In genomic region chr12:51848843-51849735, GRCh38 we compare ENCODE assay signal across 14 cellular contexts. TPM values are rescaled to one million over a fixed set of nuclear protein-coding genes. Genes with fewer than 3 reads are reported as not detected.
DNase-seq lines count a peak whose midpoint lies in the region; ATAC-seq and FAIRE-seq lines count a peak whose summit lies in the region.
"Had no signal": no experiment of that assay in that cellular context is flagged by ENCODE, and none has a peak within 500 bp of the region (broad histone marks: within the 10 kb centered on the region; RNA-seq: fewer than 3 reads in every experiment).

No MANE protein-coding gene starts in this region.

- no peak overlapping the region for H3K4me3 ChIP-seq in BLaER1 treated with 17β-estradiol and CSF1 and Interleukin-3, amounts not matched to agents 10 nM and 100 nM
- H3K4me3 ChIP-seq in iPS-18a (ENCODE audit: low read length): peak overlapping the region; percentile 61
- peak overlapping the region; percentile 75 for H3K4me3 ChIP-seq in trophoblast cell (ENCODE audit: low read depth, low read length)

- WGBS in trophoblast cell (ENCODE audit: extremely low coverage, insufficient coverage, insufficient read length): no CpG with 5 or more reads among the region's 57 CpGs

- ATAC-seq in HG02763 (IDR thresholded peaks at IDR 0.05; ENCODE audit: unreplicated experiment): no peak

- peaks cover 5% of the 10 kb centered on the region for H3K4me1 Mint-ChIP-seq in T-helper 2 cell treated with Interferon-gamma antibody and Interleukin-4, amounts not matched to agents 5 μg/mL and 100 μg/mL, for 36 hours (ENCODE audit: low read depth)

- FAIRE-seq in RCC 7860 (lab: Jason Lieb, UNC): no peak
- FAIRE-seq: small intestine had no signal

- H3K79me2 ChIP-seq in trophoblast cell (ENCODE audit: control insufficient read depth, insufficient read depth, low read length, poor library complexity): peaks cover 38% of the 10 kb centered on the region

- DNase-seq in NCI-H69 (lab: John Stamatoyannopoulos, UW) (peak; percentile 42), trophoblast cell (peak in 1 of 2 donors; percentile 41), OCI-M1 (lab: John Stamatoyannopoulos, UW) (no peak), RCC 7860 (ENCODE audit: low spot score) (no peak)
- no peak for DNase-seq in T-helper 2 cell treated with Interferon-gamma antibody and Interleukin-4, amounts not matched to agents 5 μg/mL and 100 μg/mL, for 36 hours (ENCODE audit: low spot score)
- DNase-seq: activated CD4-positive, alpha-beta T cell treated with anti-CD3 and anti-CD28 coated beads, Interleukin-2, amount 10 ng/mL, durations not matched to agents 24 days and 14 days; activated naive CD4-positive, alpha-beta T cell treated with anti-CD3 and anti-CD28 coated beads, Interleukin-2, amount 10 ng/mL, durations not matched to agents 7 days and 5 days; NCI-H2171 treated with DMSO at 0.1 percent for 48 hours; small intestine had no signal

- H2BK12ac ChIP-seq in trophoblast cell (ENCODE audit: low read length): no peak overlapping the region

- peak overlapping the region; percentile 9 for H4K12ac ChIP-seq in trophoblast cell (ENCODE audit: low read depth, low read length)

- peaks cover 23 to 38% (median 32%) of the 10 kb centered on the region in 11 experiments for H3K27me3 ChIP-seq in BLaER1 treated with 17β-estradiol and CSF1 and Interleukin-3, amounts not matched to agents 10 nM and 100 nM
- peaks cover 50% of the 10 kb centered on the region for H3K27me3 ChIP-seq in iPS-18a (ENCODE audit: control insufficient read depth, insufficient read depth, low read length)
- no peaks in the 10 kb centered on the region for H3K27me3 ChIP-seq in trophoblast cell (ENCODE audit: insufficient read depth, low read length)

- peak overlapping the region; percentile 37 for H2BK120ac ChIP-seq in trophoblast cell (ENCODE audit: insufficient read depth, low read length, poor library complexity)

- peak overlapping the region; percentile 70 for H4K8ac ChIP-seq in trophoblast cell (ENCODE audit: low read depth, low read length)

- no peaks in the 10 kb centered on the region for H3K9me3 Mint-ChIP-seq in T-helper 2 cell treated with Interferon-gamma antibody and Interleukin-4, amounts not matched to agents 5 μg/mL and 100 μg/mL, for 36 hours
- H3K9me3 Mint-ChIP-seq: activated CD4-positive, alpha-beta T cell treated with anti-CD3 and anti-CD28 coated beads, Interleukin-2, amount 10 ng/mL, durations not matched to agents 24 days and 14 days; activated naive CD4-positive, alpha-beta T cell treated with anti-CD3 and anti-CD28 coated beads, Interleukin-2, amount 10 ng/mL, durations not matched to agents 7 days and 5 days had no signal

- H3K79me1 ChIP-seq in trophoblast cell (ENCODE audit: low read length): peaks cover 16% of the 10 kb centered on the region

- no peak overlapping the region for H3K4me3 Mint-ChIP-seq in T-helper 2 cell treated with Interferon-gamma antibody and Interleukin-4, amounts not matched to agents 5 μg/mL and 100 μg/mL, for 36 hours
- H3K4me3 Mint-ChIP-seq: activated CD4-positive, alpha-beta T cell treated with anti-CD3 and anti-CD28 coated beads, Interleukin-2, amount 10 ng/mL, durations not matched to agents 24 days and 14 days; activated naive CD4-positive, alpha-beta T cell treated with anti-CD3 and anti-CD28 coated beads, Interleukin-2, amount 10 ng/mL, durations not matched to agents 7 days and 5 days had no signal

- H4K91ac ChIP-seq in trophoblast cell (ENCODE audit: low read depth, low read length): peak overlapping the region; percentile 62

- H3K4me1 ChIP-seq in BLaER1 treated with 17β-estradiol and CSF1 and Interleukin-3, amounts not matched to agents 10 nM and 100 nM: peaks cover 40 to 84% (median 64%) of the 10 kb centered on the region in 10 experiments
- H3K4me1 ChIP-seq in iPS-18a (ENCODE audit: control insufficient read depth, low read depth, low read length): peaks cover 31% of the 10 kb centered on the region
- H3K4me1 ChIP-seq in trophoblast cell (ENCODE audit: control insufficient read depth in 1 of 2, insufficient read depth in 2 of 2, low read length in 2 of 2): peaks cover 15 to 21% of the 10 kb centered on the region in 2 experiments

- peak overlapping the region; percentile 5 for H2AK5ac ChIP-seq in trophoblast cell (ENCODE audit: low read length)

- H3K27me3 Mint-ChIP-seq in T-helper 2 cell treated with Interferon-gamma antibody and Interleukin-4, amounts not matched to agents 5 μg/mL and 100 μg/mL, for 36 hours (ENCODE audit: low read depth): peaks cover 64% of the 10 kb centered on the region

- H3K36me3 Mint-ChIP-seq in T-helper 2 cell treated with Interferon-gamma antibody and Interleukin-4, amounts not matched to agents 5 μg/mL and 100 μg/mL, for 36 hours (ENCODE audit: low read depth): no peaks in the 10 kb centered on the region
- H3K36me3 Mint-ChIP-seq: activated naive CD4-positive, alpha-beta T cell treated with anti-CD3 and anti-CD28 coated beads, Interleukin-2, amount 10 ng/mL, durations not matched to agents 7 days and 5 days had no signal

- H3K27ac ChIP-seq in BLaER1 treated with 17β-estradiol and CSF1 and Interleukin-3, amounts not matched to agents 10 nM and 100 nM: no peak overlapping the region
- no peak overlapping the region for H3K27ac ChIP-seq in iPS-18a (ENCODE audit: low read length)
- peak overlapping the region; percentile 62 for H3K27ac ChIP-seq in trophoblast cell (ENCODE audit: low read depth, low read length)
- H3K27ac ChIP-seq: C4-2B, SJSA1 had no signal

- H3K23ac ChIP-seq in trophoblast cell (ENCODE audit: low read length): no peak overlapping the region

- H3K4me2 ChIP-seq in BLaER1 treated with 17β-estradiol and CSF1 and Interleukin-3, amounts not matched to agents 10 nM and 100 nM: peak overlapping the region in 7 of 11 experiments; percentile 6 to 96 (median 86); a peak in 10 of 22 replicates
- H3K4me2 ChIP-seq in trophoblast cell (ENCODE audit: low read length): peak overlapping the region; percentile 75

- no peaks in the 10 kb centered on the region; a peak in 1 of 22 replicates for H4K20me1 ChIP-seq in BLaER1 treated with 17β-estradiol and CSF1 and Interleukin-3, amounts not matched to agents 10 nM and 100 nM

- peak overlapping the region; percentile 78 for H3K18ac ChIP-seq in trophoblast cell (ENCODE audit: low read length)

- peak overlapping the region; percentile 46 for H3K14ac ChIP-seq in trophoblast cell (ENCODE audit: low read length)

- no peaks in the 10 kb centered on the region for H3K36me3 ChIP-seq in BLaER1 treated with 17β-estradiol and CSF1 and Interleukin-3, amounts not matched to agents 10 nM and 100 nM
- H3K36me3 ChIP-seq in iPS-18a (ENCODE audit: control insufficient read depth, low read depth, low read length) (no peaks in the 10 kb centered on the region), trophoblast cell (ENCODE audit: control insufficient read depth in 1 of 2, insufficient read depth in 2 of 2, low read length in 2 of 2) (peaks cover 13 to 17% of the 10 kb centered on the region in 2 experiments)
- H3K36me3 ChIP-seq: SJSA1 had no signal

- H3K27ac Mint-ChIP-seq in T-helper 2 cell treated with Interferon-gamma antibody and Interleukin-4, amounts not matched to agents 5 μg/mL and 100 μg/mL, for 36 hours: no peak overlapping the region
- H3K27ac Mint-ChIP-seq: activated CD4-positive, alpha-beta T cell treated with anti-CD3 and anti-CD28 coated beads, Interleukin-2, amount 10 ng/mL, durations not matched to agents 24 days and 14 days; activated naive CD4-positive, alpha-beta T cell treated with anti-CD3 and anti-CD28 coated beads, Interleukin-2, amount 10 ng/mL, durations not matched to agents 7 days and 5 days had no signal

- peak overlapping the region; percentile 3 for H3K4ac ChIP-seq in trophoblast cell (ENCODE audit: low read depth, low read length)

- H2BK5ac ChIP-seq in trophoblast cell (ENCODE audit: low read depth, low read length, poor library complexity): no peak overlapping the region

- peak overlapping the region; percentile 64 for H2AFZ ChIP-seq in trophoblast cell (ENCODE audit: insufficient read depth, low read length, poor library complexity)

- H3K9me3 ChIP-seq in BLaER1 treated with 17β-estradiol and CSF1 and Interleukin-3, amounts not matched to agents 10 nM and 100 nM (replicated peaks in 1 of 11): no peaks in the 10 kb centered on the region
- H3K9me3 ChIP-seq in iPS-18a (ENCODE audit: control insufficient read depth, low read depth, low read length) (no peaks in the 10 kb centered on the region), trophoblast cell (ENCODE audit: insufficient read depth, low read depth, low read length) (no peaks in the 10 kb centered on the region)
- H3K9me3 ChIP-seq: SJSA1 had no signal

- no peak overlapping the region for H3K9ac ChIP-seq in BLaER1 treated with 17β-estradiol and CSF1 and Interleukin-3, amounts not matched to agents 10 nM and 100 nM
- no peak overlapping the region for H3K9ac ChIP-seq in iPS-18a (ENCODE audit: low read length)
- H3K9ac ChIP-seq in trophoblast cell (ENCODE audit: low read length): peak overlapping the region; percentile 72

RNA-seq across cellular contexts. Expression of gene FIGNL2, which starts 0.6 kb away (rescaled TPM):
- 23.9 and 25.0 TPM in 2 replicates for polyA plus RNA-seq in trophoblast cell (2013)

RNA-seq across cellular contexts. Expression of gene ANKRD33, which starts 38.8 kb away (rescaled TPM):
- 0.17 and 0.38 TPM in 2 replicates for polyA plus RNA-seq in trophoblast cell (2013)
- polyA plus RNA-seq: small intestine had no signal

RNA-seq across cellular contexts. Expression of gene ACVRL1, which starts 58.2 kb away (rescaled TPM):
- polyA plus RNA-seq in trophoblast cell (2013): 2.8 and 3.1 TPM in 2 replicates

Comparison
In these comparisons a context has a peak if more than half of its experiments do, and no peak if none do; other contexts are left out.
1. H3K4me3 ChIP-seq: peak in iPS-18a (single experiment) and trophoblast cell (single experiment); none in BLaER1 treated with 17β-estradiol and CSF1 and Interleukin-3, amounts not matched to agents 10 nM and 100 nM (0 of 10).